ENCODE assay signal across 9 cellular contexts in genomic region chr11:96339704-96340554, GRCh38. TPM values are rescaled to one million over a fixed set of nuclear protein-coding genes. Genes with fewer than 3 reads are reported as not detected.
DNase-seq lines count a peak whose midpoint lies in the region; ATAC-seq, FAIRE-seq and TF ChIP-seq lines count a peak whose summit lies in the region.
"Had no signal": no experiment of that assay in that cellular context is flagged by ENCODE, and none has a peak within 500 bp of the region (broad histone marks: within the 10 kb centered on the region; RNA-seq: fewer than 3 reads in every experiment).

No MANE protein-coding gene starts in this region.

- H3K4me3 ChIP-seq in GM23248 = peak overlapping the region; percentile 100
- H3K4me3 ChIP-seq in smooth muscle cell = peak overlapping the region; percentile 97

- FAIRE-seq in GM12892 (lab: Jason Lieb, UNC) = no peak

- H3K9me3 Mint-ChIP-seq in activated T-helper 17 cell treated with anti-CD3 and anti-CD28 coated beads, Interleukin-2, amount 50 U/mL, for 72 hours = no peaks in the 10 kb centered on the region
- no peaks in the 10 kb centered on the region for H3K9me3 Mint-ChIP-seq in immature natural killer cell

- peak overlapping the region; percentile 80 for H3K27ac ChIP-seq in GM23248
- H3K27ac ChIP-seq in smooth muscle cell (ENCODE audit: low read depth) = peak overlapping the region; percentile 90
- H3K27ac ChIP-seq: VCaP had no signal

- no peak for ATAC-seq in activated T-helper 17 cell treated with anti-CD3 and anti-CD28 coated beads, Interleukin-2, amount 50 U/mL, for 72 hours (replicated peaks)
- no peak for ATAC-seq in GM21737 (IDR thresholded peaks at IDR 0.05; ENCODE audit: unreplicated experiment)
- ATAC-seq in HG03025 (IDR thresholded peaks at IDR 0.05; ENCODE audit: low FRiP score, unreplicated experiment) = no peak

- TF ChIP-seq CTCF in smooth muscle cell (IDR thresholded peaks at IDR 0.05; ENCODE audit: borderline replicate concordance, insufficient read depth, poor library complexity, severe bottlenecking) = no peak

- H3K9ac ChIP-seq in GM23248 (peak overlapping the region; percentile 95), smooth muscle cell (ENCODE audit: low read depth) (peak overlapping the region; percentile 90)

- peak overlapping the region; percentile 97 for H3K4me2 ChIP-seq in GM23248 (ENCODE audit: unreplicated experiment)
- H3K4me2 ChIP-seq in smooth muscle cell = peak overlapping the region; percentile 91

- H3K36me3 ChIP-seq in GM23248 (ENCODE audit: low read depth) (peaks cover 6% of the 10 kb centered on the region; the same call in 1 of the 2 replicates), smooth muscle cell (ENCODE audit: low read depth) (no peaks in the 10 kb centered on the region)

- H4K20me1 ChIP-seq in GM23248 (ENCODE audit: insufficient read depth) = no peaks in the 10 kb centered on the region; the same call in 1 of the 2 replicates
- peaks cover 11% of the 10 kb centered on the region for H4K20me1 ChIP-seq in smooth muscle cell (ENCODE audit: low read depth)

- DNase-seq in GM23248 (peak; percentile 69), immature natural killer cell (no peak), smooth muscle cell (lab: John Stamatoyannopoulos, UW; ENCODE audit: unreplicated experiment) (no peak), SHP77 (lab: John Stamatoyannopoulos, UW) (no peak), GM12892 (ENCODE audit: insufficient read length) (no peak)

- H3K27me3 Mint-ChIP-seq in activated T-helper 17 cell treated with anti-CD3 and anti-CD28 coated beads, Interleukin-2, amount 50 U/mL, for 72 hours = no peaks in the 10 kb centered on the region
- peaks cover 0 to 5% (median 5%) of the 10 kb centered on the region in 3 donors for H3K27me3 Mint-ChIP-seq in immature natural killer cell (ENCODE audit: low read depth in 3 of 3)

- H3K4me3 Mint-ChIP-seq in activated T-helper 17 cell treated with anti-CD3 and anti-CD28 coated beads, Interleukin-2, amount 50 U/mL, for 72 hours = peak overlapping the region; percentile 94
- H3K4me3 Mint-ChIP-seq in immature natural killer cell = peak overlapping the region; percentile 89 to 100 (median 94)

- peaks cover 54% of the 10 kb centered on the region for H3K36me3 Mint-ChIP-seq in activated T-helper 17 cell treated with anti-CD3 and anti-CD28 coated beads, Interleukin-2, amount 50 U/mL, for 72 hours (ENCODE audit: low read depth)
- peaks cover 6 to 7% (median 7%) of the 10 kb centered on the region in 3 donors for H3K36me3 Mint-ChIP-seq in immature natural killer cell

- peak overlapping the region; percentile 96 for H3K27ac Mint-ChIP-seq in activated T-helper 17 cell treated with anti-CD3 and anti-CD28 coated beads, Interleukin-2, amount 50 U/mL, for 72 hours
- peak overlapping the region; percentile 78 to 96 (median 94) for H3K27ac Mint-ChIP-seq in immature natural killer cell

- H2AFZ ChIP-seq in GM23248 (peak overlapping the region; percentile 27), smooth muscle cell (ENCODE audit: low read depth) (no peak overlapping the region)

- H3K4me1 Mint-ChIP-seq in activated T-helper 17 cell treated with anti-CD3 and anti-CD28 coated beads, Interleukin-2, amount 50 U/mL, for 72 hours = peaks cover 34% of the 10 kb centered on the region
- H3K4me1 Mint-ChIP-seq in immature natural killer cell = peaks cover 56 to 84% of the 10 kb centered on the region in 2 donors

- H3K27me3 ChIP-seq in GM23248 (replicated peaks; ENCODE audit: insufficient read depth) = no peaks in the 10 kb centered on the region
- H3K27me3 ChIP-seq in smooth muscle cell (ENCODE audit: low read depth) = no peaks in the 10 kb centered on the region

- no peaks in the 10 kb centered on the region for H3K9me2 ChIP-seq in GM23248 (ENCODE audit: insufficient read depth)

- peaks cover 54% of the 10 kb centered on the region for H3F3A ChIP-seq in GM23248 (ENCODE audit: insufficient read depth)
- H3F3A ChIP-seq in smooth muscle cell (ENCODE audit: low read depth) = peaks cover 28% of the 10 kb centered on the region

- peaks cover 81% of the 10 kb centered on the region for H3K79me2 ChIP-seq in GM23248 (ENCODE audit: insufficient read depth)
- H3K79me2 ChIP-seq in smooth muscle cell (ENCODE audit: low read depth) = peaks cover 81% of the 10 kb centered on the region

- no peak for TF ChIP-seq POLR2A in GM12892 (IDR thresholded peaks at IDR 0.05; ENCODE audit: low read depth, low read length)

- in situ Hi-C loops in GM23248 (cut with MboI) = loop anchor here (10.0 kb wide), 1 partner anchor 285 kb away; no protein-coding TSS in a partner anchor

- 12 to 14% methylated on average over 7 of the region's 7 CpGs for WGBS in GM23248 (ENCODE audit: low coverage in 1 of 2, low lambda C conversion rate in 2 of 2, missing lambda C conversion rate in 2 of 2), 2 experiments
- 61% methylated on average over 7 of the region's 7 CpGs for WGBS in smooth muscle cell (ENCODE audit: low lambda C conversion rate)

- no peaks in the 10 kb centered on the region for H3K9me3 ChIP-seq in GM23248 (ENCODE audit: low read depth)
- no peaks in the 10 kb centered on the region for H3K9me3 ChIP-seq in smooth muscle cell (replicated peaks; ENCODE audit: low read depth)

- H3K4me1 ChIP-seq in GM23248 (ENCODE audit: insufficient read depth) (peaks cover 46% of the 10 kb centered on the region), smooth muscle cell (ENCODE audit: low read depth) (peaks cover 54% of the 10 kb centered on the region)

RNA-seq across cellular contexts. Expression of gene MAML2, which starts 3.1 kb away (rescaled TPM):
- total RNA-seq in GM23248 (2014; rRNA removed; shearing (Covaris generic)) = 22.1 and 23.7 TPM in 2 replicates
- polyA plus RNA-seq in GM23248 (2016; fragmentation: Nextera tagmentation; extraction: Ambion mirVana) (6.8 and 7.4 TPM in 2 replicates), immature natural killer cell (1 to 10 TPM in 2 of 3 donors, under 1 TPM in 1; 0.26 to 4.5 (median 1.1) TPM), smooth muscle cell (8.7 and 10.1 TPM in 2 replicates)
- total RNA-seq in activated T-helper 17 cell treated with anti-CD3 and anti-CD28 coated beads, Interleukin-2, amount 50 U/mL, for 72 hours = 10 to 100 TPM; 11.2 to 17.4 TPM
- total RNA-seq in smooth muscle cell = 45.0 and 52.4 TPM in 2 replicates
- polyA plus RNA-seq in GM12892 (2012; ENCODE audit: missing spikeins) = 3.5 TPM

RNA-seq across cellular contexts. Expression of gene CCDC82, which starts 49.8 kb away (rescaled TPM):
- 14.8 and 19.1 TPM in 2 replicates for total RNA-seq in GM23248 (2014; rRNA removed; shearing (Covaris generic))
- 27.3 and 33.2 TPM in 2 replicates for polyA plus RNA-seq in GM23248 (2016; fragmentation: Nextera tagmentation; extraction: Ambion mirVana)
- 10 to 100 TPM; 25.1 to 29.0 TPM for total RNA-seq in activated T-helper 17 cell treated with anti-CD3 and anti-CD28 coated beads, Interleukin-2, amount 50 U/mL, for 72 hours
- polyA plus RNA-seq in immature natural killer cell = 10 to 100 TPM; 11.4 to 30.7 (median 20.9) TPM
- total RNA-seq in smooth muscle cell = 32.8 and 49.4 TPM in 2 replicates
- 19.8 and 23.1 TPM in 2 replicates for polyA plus RNA-seq in smooth muscle cell
- 25.8 TPM for polyA plus RNA-seq in GM12892 (2012; ENCODE audit: missing spikeins)

RNA-seq across cellular contexts. Expression of gene JRKL, which starts 49.9 kb away (rescaled TPM):
- total RNA-seq in GM23248 (2014; rRNA removed; shearing (Covaris generic)) = 9.4 and 11.9 TPM in 2 replicates
- polyA plus RNA-seq in GM23248 (2016; fragmentation: Nextera tagmentation; extraction: Ambion mirVana) = 11.2 and 11.7 TPM in 2 replicates
- total RNA-seq in activated T-helper 17 cell treated with anti-CD3 and anti-CD28 coated beads, Interleukin-2, amount 50 U/mL, for 72 hours = 10 to 100 TPM in 1 of 2 donors, 1 to 10 TPM in 1; 7.3 to 12.8 TPM
- polyA plus RNA-seq in immature natural killer cell = 1 to 10 TPM in 2 of 3 donors, not detected in 1; 1.2 to 2.7 TPM
- 12.1 and 16.9 TPM in 2 replicates for total RNA-seq in smooth muscle cell
- polyA plus RNA-seq in smooth muscle cell = 6.1 and 7.1 TPM in 2 replicates
- 11.0 TPM for polyA plus RNA-seq in GM12892 (2012; ENCODE audit: missing spikeins)
